Comparison of ENCODE assay signal across 13 cellular contexts in the genomic region with DNA sequence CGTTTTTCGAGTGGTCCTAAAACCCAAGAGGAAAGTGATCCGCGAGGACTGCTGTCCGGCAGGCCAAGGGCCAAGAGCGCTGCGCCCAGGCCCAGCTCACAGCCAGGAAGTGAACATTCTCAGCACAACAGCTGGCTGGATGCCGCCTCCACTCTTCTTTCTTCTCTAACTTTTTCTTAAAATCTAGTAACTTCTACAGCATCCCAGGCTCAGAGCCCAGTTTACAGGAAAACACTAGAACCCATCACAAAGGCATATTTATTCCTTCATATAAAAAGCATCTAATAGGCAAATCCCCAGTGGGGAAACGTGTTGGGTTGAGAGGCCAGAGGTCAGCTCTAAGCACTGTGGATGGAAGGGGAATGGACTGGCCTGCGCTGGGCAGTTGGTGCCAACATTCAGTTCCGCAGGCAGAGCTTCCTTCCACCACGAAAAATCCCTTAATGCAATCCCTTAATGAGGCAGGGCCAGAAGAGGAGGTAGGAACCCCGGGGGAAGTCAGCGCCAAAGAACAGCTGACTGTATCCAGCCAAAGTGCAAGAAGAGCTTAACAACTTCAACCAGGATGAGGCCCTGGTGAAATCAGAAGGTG.
A peak's percentile ranks its signal among the peaks of the same experiment; 100 is the strongest.
DNase-seq lines count a peak whose midpoint lies in the region; ATAC-seq and TF ChIP-seq lines count a peak whose summit lies in the region.
"Had no signal": no experiment of that assay in that cellular context is flagged by ENCODE, and none has a peak within 500 bp of the region (broad histone marks: within the 10 kb centered on the region; RNA-seq: fewer than 3 reads in every experiment).

No MANE protein-coding gene starts in this region.

- no peak for TF ChIP-seq CTCF in natural killer cell (IDR thresholded peaks at IDR 0.05)
- no peak for TF ChIP-seq CTCF in psoas muscle (IDR thresholded peaks at IDR 0.05)

- H3K36me3 ChIP-seq in psoas muscle (ENCODE audit: insufficient read depth in 1 of 2, low read depth in 1 of 2), result no peaks in the 10 kb centered on the region

- peak overlapping the region; percentile 92 for H3K27ac ChIP-seq in right cardiac atrium (ENCODE audit: low read length)
- H3K27ac ChIP-seq in psoas muscle, result peak overlapping the region; percentile 85

- H3K27me3 ChIP-seq in right cardiac atrium (ENCODE audit: control insufficient read depth, insufficient read depth) (no peaks in the 10 kb centered on the region), psoas muscle (ENCODE audit: insufficient read depth in 3 of 3, low read length in 2 of 3) (no peaks in the 10 kb centered on the region)

- H3K4me3 ChIP-seq in right cardiac atrium (ENCODE audit: low read length) (no peak overlapping the region), psoas muscle (no peak overlapping the region)

- DNase-seq in natural killer cell (no peak), right cardiac atrium (peak; percentile 78 to 94 (median 91)), psoas muscle (peak; percentile 70 to 89), NCI-H2227 treated with DMSO at 0.1 percent for 48 hours (lab: John Stamatoyannopoulos, UW) (no peak)
- no peak for DNase-seq in natural killer cell treated with Interleukin-12 subunit alpha and Interleukin-12 subunit beta and Interleukin-15 and Interleukin-18, amount 100 ng/mL, for 72 hours (ENCODE audit: low spot score)
- DNase-seq in activated naive CD4-positive, alpha-beta T cell treated with anti-CD3 and anti-CD28 coated beads for 36 hours, result no peak
- DNase-seq in activated effector memory CD4-positive, alpha-beta T cell treated with anti-CD3 and anti-CD28 coated beads, Interleukin-2, amount 50 U/mL, for 16 hours, result no peak
- DNase-seq: DMS79, mesendoderm, MV-4-11, NCI-H510A had no signal

- ATAC-seq in natural killer cell, result no peak
- ATAC-seq in natural killer cell treated with Interleukin-12 subunit alpha and Interleukin-12 subunit beta and Interleukin-15 and Interleukin-18, amount 100 ng/mL, for 72 hours, result no peak
- ATAC-seq in right cardiac atrium, result peak; percentile 46 to 53
- ATAC-seq in psoas muscle, result peak; percentile 38 to 69 (median 56)
- no peak for ATAC-seq in HG03097 (IDR thresholded peaks at IDR 0.05; ENCODE audit: low FRiP score, unreplicated experiment)

- CTCF ChIA-PET in activated naive CD4-positive, alpha-beta T cell treated with anti-CD3 and anti-CD28 coated beads for 36 hours (lab: Charles Lee), result interaction anchor here (0.6 to 1.5 kb wide), 4 partner anchors 9 to 59 kb away, joined by 3 to 5 read pairs (median 4); no protein-coding TSS in a partner anchor

- H3K9me3 ChIP-seq in right cardiac atrium (ENCODE audit: control insufficient read depth, low read length) (no peaks in the 10 kb centered on the region), psoas muscle (no peaks in the 10 kb centered on the region)

- peak overlapping the region; percentile 65 to 66 for H3K27ac Mint-ChIP-seq in natural killer cell
- no peak overlapping the region for H3K27ac Mint-ChIP-seq in natural killer cell treated with Interleukin-12 subunit alpha and Interleukin-12 subunit beta and Interleukin-15 and Interleukin-18, amount 100 ng/mL, for 72 hours
- H3K27ac Mint-ChIP-seq in activated naive CD4-positive, alpha-beta T cell treated with anti-CD3 and anti-CD28 coated beads for 36 hours, result no peak overlapping the region
- H3K27ac Mint-ChIP-seq: activated T-helper 1 cell treated with anti-CD3 and anti-CD28 coated beads, Interleukin-12 subunit alpha, Interleukin-12 subunit beta, Interleukin-2, Interleukin-4 antibody, amounts not matched to agents 30 ng/mL and 10 ng/mL and 1 ng/mL, durations not matched to agents 14 hours and 24 hours and 36 hours had no signal

- 29% methylated on average over 14 of the region's 14 CpGs for WGBS in right cardiac atrium
- WGBS in psoas muscle, 3 donors, result 5 to 7% (median 7%) methylated on average over 14 of the region's 14 CpGs

- H3K4me3 Mint-ChIP-seq in natural killer cell, result peak overlapping the region; percentile 61
- H3K4me3 Mint-ChIP-seq in natural killer cell treated with Interleukin-12 subunit alpha and Interleukin-12 subunit beta and Interleukin-15 and Interleukin-18, amount 100 ng/mL, for 72 hours, result no peak overlapping the region
- no peak overlapping the region for H3K4me3 Mint-ChIP-seq in activated naive CD4-positive, alpha-beta T cell treated with anti-CD3 and anti-CD28 coated beads for 36 hours
- H3K4me3 Mint-ChIP-seq: activated T-helper 1 cell treated with anti-CD3 and anti-CD28 coated beads, Interleukin-12 subunit alpha, Interleukin-12 subunit beta, Interleukin-2, Interleukin-4 antibody, amounts not matched to agents 30 ng/mL and 10 ng/mL and 1 ng/mL, durations not matched to agents 14 hours and 24 hours and 36 hours had no signal

- H3K4me1 ChIP-seq in right cardiac atrium (ENCODE audit: control insufficient read depth, insufficient read depth, low read length) (peaks cover 49% of the 10 kb centered on the region), psoas muscle (peaks cover 92% of the 10 kb centered on the region)

- H3K27me3 Mint-ChIP-seq in natural killer cell (ENCODE audit: low read depth in 2 of 2), result no peaks in the 10 kb centered on the region
- H3K27me3 Mint-ChIP-seq in natural killer cell treated with Interleukin-12 subunit alpha and Interleukin-12 subunit beta and Interleukin-15 and Interleukin-18, amount 100 ng/mL, for 72 hours, result no peaks in the 10 kb centered on the region
- peaks cover 5% of the 10 kb centered on the region for H3K27me3 Mint-ChIP-seq in activated naive CD4-positive, alpha-beta T cell treated with anti-CD3 and anti-CD28 coated beads for 36 hours (ENCODE audit: low read depth)

- H3K9me3 Mint-ChIP-seq in natural killer cell, result no peaks in the 10 kb centered on the region
- no peaks in the 10 kb centered on the region for H3K9me3 Mint-ChIP-seq in natural killer cell treated with Interleukin-12 subunit alpha and Interleukin-12 subunit beta and Interleukin-15 and Interleukin-18, amount 100 ng/mL, for 72 hours
- H3K9me3 Mint-ChIP-seq in activated naive CD4-positive, alpha-beta T cell treated with anti-CD3 and anti-CD28 coated beads for 36 hours, result peaks cover 4% of the 10 kb centered on the region
- H3K9me3 Mint-ChIP-seq: activated T-helper 1 cell treated with anti-CD3 and anti-CD28 coated beads, Interleukin-12 subunit alpha, Interleukin-12 subunit beta, Interleukin-2, Interleukin-4 antibody, amounts not matched to agents 30 ng/mL and 10 ng/mL and 1 ng/mL, durations not matched to agents 14 hours and 24 hours and 36 hours had no signal

- intact Hi-C loops in natural killer cell (cut with micrococcal nuclease), result loop anchor here (5.0 kb wide), 1 partner anchor 141 kb away; no protein-coding TSS in a partner anchor
- intact Hi-C loops in right cardiac atrium (cut with DNase I), result no loop called here
- intact Hi-C loops in psoas muscle (cut with DNase I), result no loop called here
- intact Hi-C loops in activated naive CD4-positive, alpha-beta T cell treated with anti-CD3 and anti-CD28 coated beads for 36 hours (cut with micrococcal nuclease), result no loop called here

- H3K4me1 Mint-ChIP-seq in natural killer cell, result peaks cover 73 to 83% of the 10 kb centered on the region in 2 donors
- peaks cover 35 to 56% of the 10 kb centered on the region in 2 donors for H3K4me1 Mint-ChIP-seq in natural killer cell treated with Interleukin-12 subunit alpha and Interleukin-12 subunit beta and Interleukin-15 and Interleukin-18, amount 100 ng/mL, for 72 hours (ENCODE audit: low read depth in 2 of 2)
- no peaks in the 10 kb centered on the region for H3K4me1 Mint-ChIP-seq in activated naive CD4-positive, alpha-beta T cell treated with anti-CD3 and anti-CD28 coated beads for 36 hours (ENCODE audit: low read depth)

- no peaks in the 10 kb centered on the region for H3K36me3 Mint-ChIP-seq in natural killer cell
- H3K36me3 Mint-ChIP-seq in natural killer cell treated with Interleukin-12 subunit alpha and Interleukin-12 subunit beta and Interleukin-15 and Interleukin-18, amount 100 ng/mL, for 72 hours, result no peaks in the 10 kb centered on the region
- H3K36me3 Mint-ChIP-seq in activated naive CD4-positive, alpha-beta T cell treated with anti-CD3 and anti-CD28 coated beads for 36 hours (ENCODE audit: low read depth), result no peaks in the 10 kb centered on the region

Comparison
In these comparisons a context has a peak if more than half of its experiments do, and no peak if none do; other contexts are left out.
1. H3K27ac Mint-ChIP-seq: peak in natural killer cell (2 of 2); none in natural killer cell treated with Interleukin-12 subunit alpha and Interleukin-12 subunit beta and Interleukin-15 and Interleukin-18, amount 100 ng/mL, for 72 hours (0 of 2) and activated naive CD4-positive, alpha-beta T cell treated with anti-CD3 and anti-CD28 coated beads for 36 hours (single experiment).
2. ATAC-seq: peak in right cardiac atrium (2 of 2) and psoas muscle (4 of 4); none in natural killer cell (0 of 3), natural killer cell treated with Interleukin-12 subunit alpha and Interleukin-12 subunit beta and Interleukin-15 and Interleukin-18, amount 100 ng/mL, for 72 hours (0 of 2) and HG03097 (single experiment).
3. DNase-seq: peak in right cardiac atrium (3 of 3) and psoas muscle (2 of 2); none in natural killer cell (single experiment), natural killer cell treated with Interleukin-12 subunit alpha and Interleukin-12 subunit beta and Interleukin-15 and Interleukin-18, amount 100 ng/mL, for 72 hours (single experiment), activated naive CD4-positive, alpha-beta T cell treated with anti-CD3 and anti-CD28 coated beads for 36 hours (single experiment), activated effector memory CD4-positive, alpha-beta T cell treated with anti-CD3 and anti-CD28 coated beads, Interleukin-2, amount 50 U/mL, for 16 hours (single experiment) and NCI-H2227 treated with DMSO at 0.1 percent for 48 hours (single experiment).